Comparison of ENCODE assay signal across 12 cellular contexts in genomic region chr3:179921500-179921899, GRCh38.
A peak's percentile ranks its signal among the peaks of the same experiment; 100 is the strongest.
DNase-seq lines count a peak whose midpoint lies in the region; ATAC-seq and TF ChIP-seq lines count a peak whose summit lies in the region.
"Had no signal": no experiment of that assay in that cellular context is flagged by ENCODE, and none has a peak within 500 bp of the region (broad histone marks: within the 10 kb centered on the region; RNA-seq: fewer than 3 reads in every experiment).

No MANE protein-coding gene starts in this region.

- CTCF ChIA-PET in RWPE1 (lab: Yijun Ruan, JAX) = no interaction called here

- no peaks in the 10 kb centered on the region for H3K9me3 Mint-ChIP-seq in activated T-cell treated with anti-CD3 and anti-CD28 coated beads, Interleukin-2, amount 50 U/mL, for 72 hours

- no peak overlapping the region for H3K4me3 Mint-ChIP-seq in activated T-cell treated with anti-CD3 and anti-CD28 coated beads, Interleukin-2, amount 50 U/mL, for 72 hours

- TF ChIP-seq CTCF in RWPE1 (conservative IDR thresholded peaks at IDR 0.05; ENCODE audit: low read depth) = no peak

- no peaks in the 10 kb centered on the region for H3K27me3 Mint-ChIP-seq in activated T-cell treated with anti-CD3 and anti-CD28 coated beads, Interleukin-2, amount 50 U/mL, for 72 hours (ENCODE audit: low read depth)

- POLR2A ChIA-PET in RWPE1 (lab: Yijun Ruan, JAX; ENCODE audit: low non-redundant PET) = no interaction called here

- no peak for DNase-seq in activated T-cell treated with anti-CD3 and anti-CD28 coated beads, Interleukin-2, amount 50 U/mL, for 72 hours
- DNase-seq in activated T-cell treated with anti-CD3 and anti-CD28 coated beads for 4 hours (no peak), substantia nigra (lab: John Stamatoyannopoulos, UW) (peak in 19 of 49 donors; percentile 3 to 80 (median 26)), HPDE6-E6E7 (ENCODE audit: extremely low spot score) (no peak), RWPE1 (ENCODE audit: low spot score) (no peak)
- DNase-seq: activated CD4-positive, alpha-beta T cell treated with anti-CD3 and anti-CD28 coated beads for 1 hour; lower lobe of right lung; sigmoid colon; stimulated activated CD8-positive, alpha-beta memory T cell treated with anti-CD3 and anti-CD28 coated beads, Interleukin-4, amount 100 ng/mL, for 48 hours had no signal

- no peaks in the 10 kb centered on the region for H3K36me3 Mint-ChIP-seq in activated T-cell treated with anti-CD3 and anti-CD28 coated beads, Interleukin-2, amount 50 U/mL, for 72 hours (ENCODE audit: insufficient read depth in 2 of 2)

- no peak overlapping the region for H3K27ac Mint-ChIP-seq in activated T-cell treated with anti-CD3 and anti-CD28 coated beads, Interleukin-2, amount 50 U/mL, for 72 hours

- peaks cover 7% of the 10 kb centered on the region for H3K4me1 Mint-ChIP-seq in activated T-cell treated with anti-CD3 and anti-CD28 coated beads, Interleukin-2, amount 50 U/mL, for 72 hours (ENCODE audit: low read depth)

- ATAC-seq in activated T-cell treated with anti-CD3 and anti-CD28 coated beads, Interleukin-2, amount 50 U/mL, for 72 hours (replicated peaks in 1 of 2) = peak; percentile 91 to 97
- ATAC-seq in HG02588 (IDR thresholded peaks at IDR 0.05; ENCODE audit: unreplicated experiment) (peak; percentile 94), HG03460 (IDR thresholded peaks at IDR 0.05; ENCODE audit: unreplicated experiment) (peak; percentile 95), GM19324 (IDR thresholded peaks at IDR 0.05; ENCODE audit: low FRiP score, unreplicated experiment) (no peak)
- ATAC-seq: lower lobe of right lung had no signal

- H3K27ac ChIP-seq in substantia nigra (ENCODE audit: low read depth, low read length, poor library complexity, severe bottlenecking) (peak overlapping the region; percentile 52), RWPE1 (no peak overlapping the region)
- H3K27ac ChIP-seq: lower lobe of right lung, sigmoid colon had no signal
